In the genomic region with DNA sequence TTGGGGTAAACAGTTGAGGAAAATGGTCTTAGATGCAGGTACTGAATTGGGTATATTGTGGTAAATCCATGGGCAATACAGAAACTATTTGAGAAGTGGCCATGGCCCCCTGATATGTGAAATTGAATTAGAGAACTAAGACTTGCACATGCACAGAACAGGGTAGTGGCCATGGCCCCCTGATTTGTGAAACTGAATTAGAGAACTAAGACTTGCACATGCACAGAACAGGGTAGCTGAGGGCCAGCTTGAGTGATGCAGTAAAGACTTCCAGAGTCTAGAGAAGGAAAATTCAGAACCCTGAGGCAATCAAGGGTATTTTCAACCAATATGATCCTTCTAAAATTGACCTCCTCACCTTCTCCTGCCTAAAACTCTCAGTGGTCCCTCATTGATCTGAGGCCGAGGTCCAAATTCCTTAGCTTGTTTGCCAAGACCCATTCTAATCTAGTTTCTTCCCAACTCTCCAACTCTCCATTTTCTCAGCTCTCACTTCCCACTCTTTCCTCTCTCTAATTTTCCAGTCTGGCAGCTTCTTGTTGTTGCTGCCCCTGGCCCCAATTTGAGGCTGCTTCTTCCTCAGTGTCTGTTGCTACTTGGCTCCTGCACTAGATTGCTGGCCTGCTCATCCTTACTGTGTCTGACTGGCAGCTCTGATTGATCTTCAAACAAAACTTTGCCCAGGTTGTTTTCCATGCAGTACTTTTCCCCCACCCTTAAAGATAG, we compare ENCODE assay signal across 24 cellular contexts.
"Had no signal": no experiment of that assay in that cellular context is flagged by ENCODE, and none has a peak within 500 bp of the region (broad histone marks: within the 10 kb centered on the region; RNA-seq: fewer than 3 reads in every experiment).

No MANE protein-coding gene starts in this region.

- DNase-seq: activated CD4-positive, alpha-beta memory T cell treated with anti-CD3 and anti-CD28 coated beads for 36 hours; activated CD4-positive, alpha-beta T cell treated with anti-CD3 and anti-CD28 coated beads, Interleukin-2, amount 10 ng/mL, durations not matched to agents 7 days and 5 days; activated CD4-positive, CD25-positive, alpha-beta regulatory T cell; activated CD8-positive, alpha-beta memory T cell treated with anti-CD3 and anti-CD28 coated beads for 24 hours; activated gamma-delta T cell; activated naive CD4-positive, alpha-beta T cell treated with anti-CD3 and anti-CD28 coated beads, Interleukin-2, amount 10 ng/mL, durations not matched to agents 7 days and 5 days; activated naive CD8-positive, alpha-beta T cell treated with anti-CD3 and anti-CD28 coated beads for 36 hours; activated T-cell treated with anti-CD3 and anti-CD28 coated beads, Interleukin-2, amount 50 U/mL, for 48 hours; brain microvascular endothelial cell; NCI-H1105; NCI-H1436 treated with DMSO at 0.1 percent for 48 hours; NCI-H187; NCI-H2171; NCI-H2227 treated with DMSO at 0.1 percent for 48 hours; NCI-H510A; NCI-H526 treated with DMSO at 0.1 percent for 48 hours; NCI-H82; PC-9; SHP77 treated with DMSO at 0.1 percent for 48 hours; T-helper 9 cell had no signal

- H3K4me3 ChIP-seq: cardiac muscle cell, PC-9 had no signal

- H2AFZ ChIP-seq: PC-9 had no signal

- H3K27ac ChIP-seq: brain microvascular endothelial cell, cardiac muscle cell, KMS-11, PC-9 had no signal

- ATAC-seq: activated T-helper 17 cell treated with anti-CD3 and anti-CD28 coated beads, Interleukin-2, amount 50 U/mL, for 72 hours had no signal

- H3K36me3 ChIP-seq: brain microvascular endothelial cell, cardiac muscle cell had no signal

- FAIRE-seq: TTC549 had no signal

- H3K4me2 ChIP-seq: KMS-11, PC-9 had no signal

- H3K27me3 ChIP-seq: brain microvascular endothelial cell, cardiac muscle cell had no signal

- H3K9ac ChIP-seq: KMS-11 had no signal
